ENCODE assay signal across 20 cellular contexts in the genomic region with DNA sequence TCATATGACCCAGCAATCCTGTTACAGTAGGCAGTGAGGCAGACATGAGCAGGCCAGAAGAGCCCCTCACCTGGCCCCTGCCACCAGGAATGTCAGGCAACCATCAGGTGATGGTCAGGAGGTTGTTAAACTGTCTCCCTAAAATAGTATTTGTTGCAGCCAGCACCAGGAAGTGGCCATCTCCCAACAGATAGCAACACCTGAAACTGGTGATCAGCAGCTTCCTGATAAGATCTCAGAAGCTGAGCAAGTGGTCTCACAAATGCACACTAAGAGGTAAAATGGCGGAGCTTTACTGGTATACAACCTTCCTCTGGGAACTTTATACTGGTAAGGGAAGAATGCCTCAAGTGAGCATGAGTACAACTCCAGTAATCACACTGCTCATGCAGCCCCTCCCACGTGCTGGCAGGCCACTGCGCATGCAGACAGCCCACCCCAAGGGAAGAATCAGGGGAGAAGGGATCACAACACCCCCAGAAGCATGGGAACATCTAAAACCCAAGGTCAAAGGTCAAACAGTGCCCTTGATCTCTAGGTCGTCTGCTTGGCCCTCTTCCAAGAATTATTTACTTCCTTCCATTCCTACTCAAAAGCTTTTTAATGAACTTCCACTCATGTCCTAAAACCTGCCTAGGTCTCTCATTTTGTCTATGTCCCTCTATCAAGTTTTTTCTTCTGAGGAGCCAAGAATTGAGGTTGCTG.
"Had no signal": no experiment of that assay in that cellular context is flagged by ENCODE, and none has a peak within 500 bp of the region (broad histone marks: within the 10 kb centered on the region; RNA-seq: fewer than 3 reads in every experiment).

No MANE protein-coding gene starts in this region.

- H3K9me3 ChIP-seq: colonic mucosa, mucosa of descending colon, neutrophil had no signal

- H3K36me3 ChIP-seq: colonic mucosa, neutrophil, tibial nerve had no signal

- DNase-seq: activated B cell treated with CpG ODN at 0.5 μM for 24 hours; activated CD4-positive, alpha-beta T cell treated with anti-CD3 and anti-CD28 coated beads, Interleukin-2, amount 10 ng/mL, durations not matched to agents 24 days and 14 days; activated CD8-positive, alpha-beta memory T cell treated with anti-CD3 and anti-CD28 coated beads, Interleukin-2, amount 50 U/mL, for 48 hours; activated gamma-delta T cell treated with Interleukin-2 at 50 U/mL for 16 hours; amniotic stem cell; central memory CD4-positive, alpha-beta T cell; colonic mucosa; glutamatergic neuron; immature natural killer cell; left cardiac atrium; mucosa of descending colon; naive thymus-derived CD8-positive, alpha-beta T cell; posterior cingulate gyrus; stimulated activated CD4-positive, alpha-beta T cell treated with anti-CD3 and anti-CD28 coated beads, Interleukin-15, amount 100 ng/mL, for 24 hours; stimulated activated CD4-positive, alpha-beta T cell treated with anti-CD3 and anti-CD28 coated beads, Interleukin-4, amount 100 ng/mL, for 1 hour; stimulated activated naive B cell treated with anti-CD40 and anti-IgM and Interleukin-4, amounts not matched to agents 10 μg/mL and 1 μg/mL and 100 μg/mL, for 72 hours; substantia nigra had no signal

- H3K4me3 ChIP-seq: colonic mucosa, mucosa of descending colon, tibial nerve had no signal

- ATAC-seq: mucosa of descending colon; naive thymus-derived CD8-positive, alpha-beta T cell; stimulated activated naive B cell treated with anti-CD40 and anti-IgM and Interleukin-4, amounts not matched to agents 10 μg/mL and 1 μg/mL and 100 μg/mL, for 72 hours had no signal

- H3K4me1 ChIP-seq: colonic mucosa had no signal

- H3K27ac ChIP-seq: colonic mucosa, foreskin keratinocyte, neutrophil, tibial nerve had no signal

- H3K27me3 ChIP-seq: colonic mucosa, foreskin keratinocyte, neutrophil, tibial nerve had no signal
